In genomic region chr17:28996554-28997096, GRCh38 we compare ENCODE assay signal across 1 cellular context.
TF ChIP-seq lines count a peak whose summit lies in the region.

No MANE protein-coding gene starts in this region.

TF ChIP-seq in HepG2, 621 proteins besides CTCF, POLR2A, EP300 and RAD21 (continued from another document and continues in another):
- TF ChIP-seq ZEB1 (IDR thresholded peaks at IDR 0.05; ENCODE audit: insufficient replicate concordance, low read depth): peak; percentile 21
- TF ChIP-seq ZNF142 (CRISPR knock-in tag; IDR thresholded peaks at IDR 0.05): no peak
- TF ChIP-seq SMAD9 (CRISPR knock-in tag; IDR thresholded peaks at IDR 0.05): no peak
- TF ChIP-seq SALL1 (CRISPR knock-in tag; IDR thresholded peaks at IDR 0.05): peak; percentile 69
- TF ChIP-seq NR1H2 (CRISPR knock-in tag; IDR thresholded peaks at IDR 0.05; ENCODE audit: borderline replicate concordance, low read depth): no peak
- TF ChIP-seq MXD1 (CRISPR knock-in tag; IDR thresholded peaks at IDR 0.05): no peak
- TF ChIP-seq MYPOP (CRISPR knock-in tag; IDR thresholded peaks at IDR 0.05): no peak
- TF ChIP-seq ZNF12 (CRISPR knock-in tag; IDR thresholded peaks at IDR 0.05): no peak
- no peak for TF ChIP-seq U2AF2 (IDR thresholded peaks at IDR 0.05; ENCODE audit: low read depth, low read length)
- TF ChIP-seq ZBTB33 (CRISPR knock-in tag; IDR thresholded peaks at IDR 0.05): no peak
- TF ChIP-seq ZNF543 (CRISPR knock-in tag; IDR thresholded peaks at IDR 0.05): 0 out of 2 replicates have a peak, but pooled peaks have one; percentile 58
- TF ChIP-seq HES4 (CRISPR knock-in tag; IDR thresholded peaks at IDR 0.05; ENCODE audit: borderline replicate concordance): no peak
- TF ChIP-seq PRPF4 (IDR thresholded peaks at IDR 0.05; ENCODE audit: low read depth, low read length, poor library complexity, severe bottlenecking): no peak
- TF ChIP-seq BCLAF1 (IDR thresholded peaks at IDR 0.05): no peak
- TF ChIP-seq ZNF790 (CRISPR knock-in tag; IDR thresholded peaks at IDR 0.05; ENCODE audit: borderline replicate concordance): no peak
- TF ChIP-seq ZNF383 (CRISPR knock-in tag; IDR thresholded peaks at IDR 0.05; ENCODE audit: borderline replicate concordance): no peak
- TF ChIP-seq CBFB (CRISPR knock-in tag; IDR thresholded peaks at IDR 0.05): no peak
- peak; percentile 76; the same call in 1 of the 2 replicates for TF ChIP-seq ZNF607 (CRISPR knock-in tag; IDR thresholded peaks at IDR 0.05; ENCODE audit: borderline replicate concordance)
- TF ChIP-seq ZNF513 (CRISPR knock-in tag; conservative IDR thresholded peaks at IDR 0.05): no peak
- TF ChIP-seq ZNF20 (CRISPR knock-in tag; IDR thresholded peaks at IDR 0.05): no peak
- TF ChIP-seq GABPA (IDR thresholded peaks at IDR 0.05; ENCODE audit: low read depth, low read length): no peak
- TF ChIP-seq GABPA (CRISPR knock-in tag; IDR thresholded peaks at IDR 0.05; ENCODE audit: low read depth): 0 out of 2 replicates have a peak, but pooled peaks have one; percentile 23
- TF ChIP-seq NFE2L2 (IDR thresholded peaks at IDR 0.05; ENCODE audit: low read length): no peak
- peak; percentile 56 for TF ChIP-seq SAP130 (CRISPR knock-in tag; IDR thresholded peaks at IDR 0.05; ENCODE audit: low read depth)
- TF ChIP-seq CSRNP2 (CRISPR knock-in tag; conservative IDR thresholded peaks at IDR 0.05; ENCODE audit: low read depth): no peak
- TF ChIP-seq RFX5 (IDR thresholded peaks at IDR 0.05; ENCODE audit: low read depth, low read length): no peak
- 0 out of 2 replicates have a peak, but pooled peaks have one; percentile 66 for TF ChIP-seq THAP7 (CRISPR knock-in tag; IDR thresholded peaks at IDR 0.05)
- no peak for TF ChIP-seq EED (CRISPR knock-in tag; IDR thresholded peaks at IDR 0.05)
- no peak for TF ChIP-seq KLF12 (CRISPR knock-in tag; IDR thresholded peaks at IDR 0.05; ENCODE audit: borderline replicate concordance)
- TF ChIP-seq ZNF160 (CRISPR knock-in tag; IDR thresholded peaks at IDR 0.05): no peak
- no peak for TF ChIP-seq KAT2B (IDR thresholded peaks at IDR 0.05; ENCODE audit: borderline replicate concordance, low read depth, low read length)
- TF ChIP-seq ZNF792 (CRISPR knock-in tag; IDR thresholded peaks at IDR 0.05): no peak
- no peak for TF ChIP-seq ZBTB34 (CRISPR knock-in tag; IDR thresholded peaks at IDR 0.05)
- TF ChIP-seq GRHL1 (CRISPR knock-in tag; conservative IDR thresholded peaks at IDR 0.05): no peak
